15 cellular contexts compared by ENCODE assay signal in the genomic region with DNA sequence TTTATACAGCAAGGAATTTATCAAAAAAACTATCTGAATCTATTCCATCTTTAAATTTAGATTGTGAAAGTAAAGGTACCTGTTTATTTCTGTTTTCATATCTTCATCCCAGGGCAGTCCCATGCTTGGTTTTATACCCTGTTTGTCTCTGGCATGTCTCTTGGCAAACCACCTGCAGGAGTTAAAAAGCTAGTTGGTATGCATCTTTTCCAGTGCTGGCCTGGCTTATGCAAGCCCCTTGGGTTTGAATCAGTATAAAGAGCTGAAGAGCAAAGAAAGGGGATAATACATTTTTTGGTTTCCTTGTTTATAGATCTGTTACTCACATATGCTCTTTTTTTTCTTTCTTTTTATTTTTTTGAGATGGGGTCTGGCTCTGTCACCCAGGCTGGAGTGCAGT. TPM values are rescaled to one million over a fixed set of nuclear protein-coding genes. Genes with fewer than 3 reads are reported as not detected.
DNase-seq lines count a peak whose midpoint lies in the region; ATAC-seq and TF ChIP-seq lines count a peak whose summit lies in the region.
"Had no signal": no experiment of that assay in that cellular context is flagged by ENCODE, and none has a peak within 500 bp of the region (broad histone marks: within the 10 kb centered on the region; RNA-seq: fewer than 3 reads in every experiment).

No MANE protein-coding gene starts in this region.

- no peak for TF ChIP-seq POLR2A in thyroid gland (IDR thresholded peaks at IDR 0.05)

- no peaks in the 10 kb centered on the region for H3K9me3 ChIP-seq in thyroid gland

- no peaks in the 10 kb centered on the region for H3K36me3 ChIP-seq in thyroid gland

- peaks cover 79% of the 10 kb centered on the region for H3K4me1 Mint-ChIP-seq in T-helper 2 cell treated with Interferon-gamma antibody and Interleukin-4, amounts not matched to agents 5 μg/mL and 100 μg/mL, for 36 hours (ENCODE audit: low read depth)
- H3K4me1 Mint-ChIP-seq in activated CD8-positive, alpha-beta T cell treated with anti-CD3 and anti-CD28 coated beads for 36 hours (ENCODE audit: low read depth), result peaks cover 97% of the 10 kb centered on the region
- H3K4me1 Mint-ChIP-seq in naive B cell, result peaks cover 33 to 49% (median 34%) of the 10 kb centered on the region in 3 donors

- peak overlapping the region; percentile 69 for H3K27ac Mint-ChIP-seq in T-helper 2 cell treated with Interferon-gamma antibody and Interleukin-4, amounts not matched to agents 5 μg/mL and 100 μg/mL, for 36 hours
- peak overlapping the region; percentile 84 for H3K27ac Mint-ChIP-seq in activated CD8-positive, alpha-beta T cell treated with anti-CD3 and anti-CD28 coated beads for 36 hours
- H3K27ac Mint-ChIP-seq in naive B cell, result peak overlapping the region in 4 of 6 donors; percentile 22 to 95 (median 73)

- H3K36me3 Mint-ChIP-seq in T-helper 2 cell treated with Interferon-gamma antibody and Interleukin-4, amounts not matched to agents 5 μg/mL and 100 μg/mL, for 36 hours (ENCODE audit: low read depth), result peaks cover 45% of the 10 kb centered on the region
- H3K36me3 Mint-ChIP-seq in activated CD8-positive, alpha-beta T cell treated with anti-CD3 and anti-CD28 coated beads for 36 hours (ENCODE audit: low read depth), result peaks cover 70% of the 10 kb centered on the region
- peaks cover 0 to 5% of the 10 kb centered on the region in 2 donors for H3K36me3 Mint-ChIP-seq in naive B cell

- H3K27ac ChIP-seq in thyroid gland, result no peak overlapping the region

- H3K4me1 ChIP-seq in thyroid gland, result no peaks in the 10 kb centered on the region

- H3K27me3 Mint-ChIP-seq in T-helper 2 cell treated with Interferon-gamma antibody and Interleukin-4, amounts not matched to agents 5 μg/mL and 100 μg/mL, for 36 hours (ENCODE audit: low read depth), result no peaks in the 10 kb centered on the region
- no peaks in the 10 kb centered on the region for H3K27me3 Mint-ChIP-seq in activated CD8-positive, alpha-beta T cell treated with anti-CD3 and anti-CD28 coated beads for 36 hours
- H3K27me3 Mint-ChIP-seq in naive B cell, result no peaks in the 10 kb centered on the region

- POLR2A ChIA-PET in activated CD8-positive, alpha-beta T cell treated with anti-CD3 and anti-CD28 coated beads for 36 hours (lab: Charles Lee), result interaction anchor here (0.5 to 2.6 kb wide), 11 partner anchors 9 to 122 kb away, joined by 3 to 11 read pairs (median 3); no protein-coding TSS in a partner anchor

- intact Hi-C loops in activated CD8-positive, alpha-beta T cell treated with anti-CD3 and anti-CD28 coated beads for 36 hours (cut with micrococcal nuclease), result loop anchor here (5.0 kb wide), 1 partner anchor 38 kb away; the partner anchor contains the start of gene LRRC8C
- intact Hi-C loops in thyroid gland (cut with DNase I), result no loop called here

- H3K4me3 ChIP-seq in thyroid gland (replicated peaks in 1 of 3), result no peak overlapping the region

- peak overlapping the region; percentile 23 for H3K4me3 Mint-ChIP-seq in T-helper 2 cell treated with Interferon-gamma antibody and Interleukin-4, amounts not matched to agents 5 μg/mL and 100 μg/mL, for 36 hours
- H3K4me3 Mint-ChIP-seq in activated CD8-positive, alpha-beta T cell treated with anti-CD3 and anti-CD28 coated beads for 36 hours, result peak overlapping the region; percentile 32
- H3K4me3 Mint-ChIP-seq in naive B cell, result peak overlapping the region in 1 of 8 donors; percentile 54

- TF ChIP-seq CTCF in activated CD8-positive, alpha-beta T cell treated with anti-CD3 and anti-CD28 coated beads for 36 hours (IDR thresholded peaks at IDR 0.05), result no peak
- no peak for TF ChIP-seq CTCF in thyroid gland (IDR thresholded peaks at IDR 0.05)

- peak; percentile 28 for ATAC-seq in GM18511 (IDR thresholded peaks at IDR 0.05; ENCODE audit: unreplicated experiment)
- ATAC-seq in activated CD8-positive, alpha-beta T cell treated with anti-CD3 and anti-CD28 coated beads for 36 hours, result no peak
- ATAC-seq in naive B cell (ENCODE audit: low read depth in 2 of 2), result no peak
- ATAC-seq in GM21825 (IDR thresholded peaks at IDR 0.05; ENCODE audit: unreplicated experiment), result no peak

- H3K9me3 Mint-ChIP-seq in T-helper 2 cell treated with Interferon-gamma antibody and Interleukin-4, amounts not matched to agents 5 μg/mL and 100 μg/mL, for 36 hours, result no peaks in the 10 kb centered on the region
- peaks cover 4% of the 10 kb centered on the region for H3K9me3 Mint-ChIP-seq in activated CD8-positive, alpha-beta T cell treated with anti-CD3 and anti-CD28 coated beads for 36 hours
- H3K9me3 Mint-ChIP-seq in naive B cell, result no peaks in the 10 kb centered on the region

- CTCF ChIA-PET in activated CD8-positive, alpha-beta T cell treated with anti-CD3 and anti-CD28 coated beads for 36 hours (lab: Charles Lee), result interaction anchor here (0.9 to 5.1 kb wide), 10 partner anchors 10 to 92 kb away, joined by 3 to 29 read pairs (median 3); no protein-coding TSS in a partner anchor

- H3K27me3 ChIP-seq in thyroid gland, result no peaks in the 10 kb centered on the region

- no peak for DNase-seq in T-helper 2 cell treated with Interferon-gamma antibody and Interleukin-4, amounts not matched to agents 5 μg/mL and 100 μg/mL, for 36 hours (ENCODE audit: low spot score)
- DNase-seq in T-helper 2 cell (no peak), naive B cell (no peak), cortex of kidney (lab: John Stamatoyannopoulos, UW) (no peak), thyroid gland (no peak)
- DNase-seq in activated CD8-positive, alpha-beta T cell treated with anti-CD3 and anti-CD28 coated beads for 36 hours, result no peak
- DNase-seq: activated CD4-positive, CD25-positive, alpha-beta regulatory T cell; left cardiac atrium; midbrain; NCI-H1694; NCI-H345; NK-92 treated with Interleukin-12 subunit alpha and Interleukin-12 subunit beta, amount 100 ng/mL, for 24 hours; stimulated activated naive CD4-positive, alpha-beta T cell had no signal

RNA-seq across cellular contexts. Expression of gene LRRC8C, which starts 37.8 kb away (rescaled TPM):
- total RNA-seq in activated CD8-positive, alpha-beta T cell treated with anti-CD3 and anti-CD28 coated beads for 36 hours, result 10 to 100 TPM; 34.4 to 37.4 TPM
- 1 to 10 TPM; 1.3 to 4.8 (median 2.6) TPM for polyA plus RNA-seq in naive B cell (ENCODE audit: low read depth in 6 of 6)
- total RNA-seq in thyroid gland, result 10 to 100 TPM in 2 of 4 donors, 1 to 10 TPM in 2; 4.4 to 11.0 (median 8.2) TPM
